Comparison of ENCODE assay signal across 24 cellular contexts in the genomic region with DNA sequence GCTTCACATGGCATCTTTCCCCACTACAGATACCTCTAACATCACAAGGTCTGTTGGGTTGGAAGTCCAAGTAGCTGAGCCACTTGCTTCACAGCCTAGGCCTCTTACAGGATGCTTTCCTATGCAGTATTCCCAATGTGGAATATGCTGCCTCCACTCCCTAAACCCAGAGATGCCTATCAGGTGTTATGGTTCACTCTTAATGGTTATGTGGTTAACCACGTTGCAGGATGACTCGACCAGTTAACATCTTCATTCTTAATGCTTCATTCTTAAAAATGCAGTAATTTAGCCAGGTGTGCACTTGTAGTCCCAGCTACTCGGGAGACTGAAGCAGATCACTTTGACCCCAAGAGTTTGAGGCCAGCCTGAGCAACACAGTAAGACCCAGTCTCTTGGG. TPM values are rescaled to one million over a fixed set of nuclear protein-coding genes. Genes with fewer than 3 reads are reported as not detected.
A peak's percentile ranks its signal among the peaks of the same experiment; 100 is the strongest.
DNase-seq lines count a peak whose midpoint lies in the region; ATAC-seq, FAIRE-seq and TF ChIP-seq lines count a peak whose summit lies in the region.
"Had no signal": no experiment of that assay in that cellular context is flagged by ENCODE, and none has a peak within 500 bp of the region (broad histone marks: within the 10 kb centered on the region; RNA-seq: fewer than 3 reads in every experiment).

No MANE protein-coding gene starts in this region.

- POLR2A ChIA-PET in Panc1 (lab: Charles Lee) (no interaction called here), endothelial cell of umbilical vein (lab: Charles Lee) (no interaction called here)

- no TSS peak for BruUV-seq in Panc1 (replicated peaks; lab: Mats Ljungman, UMichigan)
- BruUV-seq in endothelial cell of umbilical vein (replicated peaks; lab: Mats Ljungman, UMichigan) = no TSS peak

- H3K4me3 Mint-ChIP-seq in osteocyte (ENCODE audit: unreplicated experiment) = no peak overlapping the region
- H3K4me3 Mint-ChIP-seq: memory B cell; stimulated activated naive CD8-positive, alpha-beta T cell treated with anti-CD3 and anti-CD28 coated beads, Interleukin-15, amount 100 ng/mL, for 72 hours; T-helper 1 cell treated with Interleukin-12 subunit alpha and Interleukin-12 subunit beta and Interleukin-4 antibody, amounts not matched to agents 30 μg/mL and 1 μg/mL, for 36 hours had no signal

- no peak overlapping the region for H3K4me3 ChIP-seq in GM23248
- no peak overlapping the region for H3K4me3 ChIP-seq in Panc1 (ENCODE audit: low read depth in 2 of 2, low read length in 2 of 2)
- no peak overlapping the region for H3K4me3 ChIP-seq in endothelial cell of umbilical vein (replicated peaks in 1 of 3; ENCODE audit: insufficient read depth in 1 of 3, low read depth in 1 of 3, low read length in 3 of 3)
- no peak overlapping the region for H3K4me3 ChIP-seq in mesendoderm (ENCODE audit: low read length)
- H3K4me3 ChIP-seq: smooth muscle cell had no signal

- no peak overlapping the region for H3K27ac Mint-ChIP-seq in osteocyte (ENCODE audit: unreplicated experiment)
- H3K27ac Mint-ChIP-seq: memory B cell; stimulated activated naive CD8-positive, alpha-beta T cell treated with anti-CD3 and anti-CD28 coated beads, Interleukin-15, amount 100 ng/mL, for 72 hours; T-helper 1 cell treated with Interleukin-12 subunit alpha and Interleukin-12 subunit beta and Interleukin-4 antibody, amounts not matched to agents 30 μg/mL and 1 μg/mL, for 36 hours had no signal

- H3K27ac ChIP-seq in GM23248 (no peak overlapping the region), Panc1 (ENCODE audit: low read length) (no peak overlapping the region), endothelial cell of umbilical vein (ENCODE audit: insufficient read depth, low read depth, low read length) (no peak overlapping the region), mesendoderm (ENCODE audit: low read depth, low read length) (no peak overlapping the region)
- H3K27ac ChIP-seq: WERI-Rb-1 had no signal

- no peak overlapping the region for H2AK5ac ChIP-seq in mesendoderm (ENCODE audit: low read length)

- H3K36me3 ChIP-seq in GM23248 (ENCODE audit: low read depth) (no peaks in the 10 kb centered on the region), Panc1 (ENCODE audit: control insufficient read depth, insufficient read depth, low read length) (no peaks in the 10 kb centered on the region), endothelial cell of umbilical vein (ENCODE audit: control insufficient read depth in 2 of 2, extremely low read depth in 1 of 2, insufficient read depth in 2 of 2, low read length in 2 of 2) (no peaks in the 10 kb centered on the region), mesendoderm (ENCODE audit: control insufficient read depth, insufficient read depth, low read length) (no peaks in the 10 kb centered on the region)
- H3K36me3 ChIP-seq: WERI-Rb-1 had no signal

- H3K9me1 ChIP-seq in endothelial cell of umbilical vein (replicated peaks; ENCODE audit: control insufficient read depth, extremely low read depth, insufficient read depth, low read length) = no peaks in the 10 kb centered on the region

- H3K9me3 ChIP-seq in GM23248 (ENCODE audit: low read depth) = no peaks in the 10 kb centered on the region
- H3K9me3 ChIP-seq in Panc1 (ENCODE audit: control insufficient read depth, insufficient read depth, low read depth, low read length) = no peaks in the 10 kb centered on the region
- no peaks in the 10 kb centered on the region for H3K9me3 ChIP-seq in endothelial cell of umbilical vein (replicated peaks; ENCODE audit: control insufficient read depth, insufficient read depth, low read length)

- H3K9me3 Mint-ChIP-seq in osteocyte (ENCODE audit: unreplicated experiment) = no peaks in the 10 kb centered on the region
- H3K9me3 Mint-ChIP-seq: memory B cell; stimulated activated naive CD8-positive, alpha-beta T cell treated with anti-CD3 and anti-CD28 coated beads, Interleukin-15, amount 100 ng/mL, for 72 hours; T-helper 1 cell treated with Interleukin-12 subunit alpha and Interleukin-12 subunit beta and Interleukin-4 antibody, amounts not matched to agents 30 μg/mL and 1 μg/mL, for 36 hours had no signal

- no peak for TF ChIP-seq POLR2A in endothelial cell of umbilical vein (IDR thresholded peaks at IDR 0.05; ENCODE audit: low read depth, low read length)

- CTCF ChIA-PET in Panc1 (lab: Charles Lee) = no interaction called here
- CTCF ChIA-PET in endothelial cell of umbilical vein (lab: Charles Lee) = interaction anchor here (1.0 to 1.7 kb wide), 5 partner anchors 13 to 245 kb away, joined by 3 to 5 read pairs (median 3); no protein-coding TSS in a partner anchor

- H3K9ac ChIP-seq in GM23248 = no peak overlapping the region
- no peak overlapping the region for H3K9ac ChIP-seq in endothelial cell of umbilical vein (replicated peaks; ENCODE audit: extremely low read depth, insufficient read depth, low read length)
- H3K9ac ChIP-seq in mesendoderm (ENCODE audit: low read length) = no peak overlapping the region

- no peaks in the 10 kb centered on the region for H3K9me2 ChIP-seq in GM23248 (ENCODE audit: insufficient read depth)

- no peak overlapping the region for H2BK120ac ChIP-seq in mesendoderm (ENCODE audit: low read depth, low read length)

- H3F3A ChIP-seq in GM23248 (ENCODE audit: insufficient read depth) = peaks cover 14% of the 10 kb centered on the region

- no peaks in the 10 kb centered on the region for H3K27me3 Mint-ChIP-seq in osteocyte (ENCODE audit: unreplicated experiment)
- H3K27me3 Mint-ChIP-seq: memory B cell; stimulated activated naive CD8-positive, alpha-beta T cell treated with anti-CD3 and anti-CD28 coated beads, Interleukin-15, amount 100 ng/mL, for 72 hours had no signal

- DNase-seq in GM23248 = peak; percentile 51
- no peak for DNase-seq in Panc1 (ENCODE audit: low read depth, low spot score)
- DNase-seq in endothelial cell of umbilical vein (ENCODE audit: low read depth, low spot score) = no peak
- DNase-seq in mesendoderm = peak; percentile 13
- DNase-seq in HTR-8/SVneo (ENCODE audit: insufficient read length, low spot score) = no peak
- DNase-seq in NOMO-1 (lab: John Stamatoyannopoulos, UW; ENCODE audit: unreplicated experiment in 2 of 2) = no peak
- DNase-seq in osteocyte (ENCODE audit: extremely low spot score, unreplicated experiment) = no peak
- DNase-seq: activated CD4-positive, alpha-beta T cell treated with anti-CD3 and anti-CD28 coated beads, Interleukin-2, amount 50 U/mL, for 4 hours; activated gamma-delta T cell treated with Interleukin-2 at 50 U/mL for 16 hours; AML-193; amniotic stem cell; cerebellar nuclear complex; effector CD4-positive, alpha-beta T cell; KG1; NCI-H2081; Right ventricle myocardium superior; stimulated activated CD4-positive, alpha-beta T cell treated with anti-CD3 and anti-CD28 coated beads, Interleukin-4, amount 100 ng/mL, for 1 hour; stimulated activated naive CD8-positive, alpha-beta T cell treated with anti-CD3 and anti-CD28 coated beads, Interleukin-15, amount 100 ng/mL, for 72 hours; trophoblast cell; WERI-Rb-1 had no signal

- no peak overlapping the region for H4K8ac ChIP-seq in mesendoderm (ENCODE audit: low read depth, low read length)

- no peak overlapping the region for H2AFZ ChIP-seq in GM23248
- H2AFZ ChIP-seq in endothelial cell of umbilical vein (ENCODE audit: low read depth, low read length) = no peak overlapping the region

- peaks cover 4% of the 10 kb centered on the region for H3K4me1 Mint-ChIP-seq in osteocyte (ENCODE audit: unreplicated experiment)

- H3K4me1 ChIP-seq in GM23248 (ENCODE audit: insufficient read depth) (0 out of 2 replicates have a peak, but pooled peaks cover 6% of the 10 kb centered on the region), Panc1 (ENCODE audit: control insufficient read depth, insufficient read depth, low read length) (no peaks in the 10 kb centered on the region; the same call in 1 of the 2 replicates), endothelial cell of umbilical vein (ENCODE audit: control insufficient read depth, extremely low read depth, insufficient read depth, low read length) (no peaks in the 10 kb centered on the region), mesendoderm (ENCODE audit: control insufficient read depth, low read depth, low read length) (peaks cover 18% of the 10 kb centered on the region)

- H3K4ac ChIP-seq in mesendoderm (ENCODE audit: low read depth, low read length) = no peak overlapping the region

- H4K5ac ChIP-seq in mesendoderm (ENCODE audit: low read length) = no peak overlapping the region

- H4K20me1 ChIP-seq in GM23248 (ENCODE audit: insufficient read depth) = no peaks in the 10 kb centered on the region
- H4K20me1 ChIP-seq in endothelial cell of umbilical vein (replicated peaks; ENCODE audit: control insufficient read depth, extremely low read depth, insufficient read depth, low read length) = no peaks in the 10 kb centered on the region

- TF ChIP-seq CTCF in Panc1 (IDR thresholded peaks at IDR 0.05) (no peak), endothelial cell of umbilical vein (IDR thresholded peaks at IDR 0.05; ENCODE audit: extremely low read depth in 1 of 2, insufficient read depth in 1 of 2, low read depth in 1 of 2, low read length in 2 of 2) (no peak), osteocyte (IDR thresholded peaks at IDR 0.05) (no peak)

- no peak overlapping the region for H3K18ac ChIP-seq in mesendoderm (ENCODE audit: low read length)

- peak; percentile 42 for ATAC-seq in Panc1
- ATAC-seq in HG02642 (IDR thresholded peaks at IDR 0.05; ENCODE audit: poor library complexity, unreplicated experiment) = no peak
- ATAC-seq: stimulated activated naive CD8-positive, alpha-beta T cell treated with anti-CD3 and anti-CD28 coated beads, Interleukin-15, amount 100 ng/mL, for 72 hours had no signal

- H3K23ac ChIP-seq in mesendoderm (ENCODE audit: low read length) = peak overlapping the region; percentile 10

- in situ Hi-C loops in GM23248 (cut with MboI) = no loop called here
- in situ Hi-C loops in Panc1 (cut with HindIII; ENCODE audit: low pct_unique_long_range_greater_than_20kb, low sequenced_read_pairs) = no loop called here

- intact Hi-C loops in Panc1 (cut with micrococcal nuclease; ENCODE audit: unreplicated experiment) (no loop called here), endothelial cell of umbilical vein (cut with micrococcal nuclease) (no loop called here)

- H3K79me1 ChIP-seq in mesendoderm (ENCODE audit: low read length) = no peaks in the 10 kb centered on the region

- dilution Hi-C loops in endothelial cell of umbilical vein (cut with MboI; ENCODE audit: extremely low pct_ligation_motif_present, low sequenced_read_pairs) = no loop called here

- H3K79me2 ChIP-seq in GM23248 (ENCODE audit: insufficient read depth) (no peaks in the 10 kb centered on the region), endothelial cell of umbilical vein (ENCODE audit: control insufficient read depth, insufficient read depth, low read length) (no peaks in the 10 kb centered on the region), mesendoderm (ENCODE audit: control insufficient read depth, insufficient read depth, low read length) (no peaks in the 10 kb centered on the region)

- H2BK5ac ChIP-seq in mesendoderm (ENCODE audit: low read length) = no peak overlapping the region

- no peak overlapping the region for H3K56ac ChIP-seq in mesendoderm (ENCODE audit: low read length)

- no peak overlapping the region for H3K4me2 ChIP-seq in GM23248 (ENCODE audit: unreplicated experiment)
- H3K4me2 ChIP-seq in endothelial cell of umbilical vein (ENCODE audit: insufficient read depth, low read length) = no peak overlapping the region
- no peak overlapping the region for H3K4me2 ChIP-seq in mesendoderm (ENCODE audit: low read length)
- H3K4me2 ChIP-seq: smooth muscle cell had no signal

- no peaks in the 10 kb centered on the region for H3K27me3 ChIP-seq in GM23248 (replicated peaks; ENCODE audit: insufficient read depth)
- H3K27me3 ChIP-seq in Panc1 (ENCODE audit: control insufficient read depth, insufficient read depth, low read length) = no peaks in the 10 kb centered on the region
- no peaks in the 10 kb centered on the region for H3K27me3 ChIP-seq in endothelial cell of umbilical vein (ENCODE audit: control insufficient read depth in 2 of 2, insufficient read depth in 2 of 2, low read length in 2 of 2)
- no peaks in the 10 kb centered on the region for H3K27me3 ChIP-seq in mesendoderm (ENCODE audit: insufficient read depth, low read length, poor library complexity)

- no peaks in the 10 kb centered on the region for H3K36me3 Mint-ChIP-seq in osteocyte (ENCODE audit: unreplicated experiment)
- H3K36me3 Mint-ChIP-seq: memory B cell had no signal

- 57 to 61% methylated on average over 3 of the region's 3 CpGs for WGBS in GM23248 (ENCODE audit: low coverage in 1 of 2, low lambda C conversion rate in 2 of 2, missing lambda C conversion rate in 2 of 2), 2 experiments
- WGBS in mesendoderm (ENCODE audit: extremely low coverage, insufficient coverage, low lambda C conversion rate) = no CpG with 5 or more reads among the region's 3 CpGs

- FAIRE-seq in endothelial cell of umbilical vein (lab: Jason Lieb, UNC) (no peak), HTR-8/SVneo (lab: Jason Lieb, UNC) (no peak)

- H2BK15ac ChIP-seq in mesendoderm (replicated peaks; ENCODE audit: low read depth) = no peak overlapping the region

RNA-seq across cellular contexts. Expression of a gene that starts 24.2 kb away (rescaled TPM):
- 10.2 and 14.9 TPM in 2 replicates for total RNA-seq in GM23248 (2014; rRNA removed; shearing (Covaris generic))
- polyA plus RNA-seq in GM23248 (2016; fragmentation: Nextera tagmentation; extraction: Ambion mirVana) = 11.6 and 13.8 TPM in 2 replicates
- 11.2 TPM for total RNA-seq in Panc1 (2021; ENCODE audit: unreplicated experiment)
- 2.9 TPM for polyA plus RNA-seq in Panc1 (2012; ENCODE audit: insufficient read length)
- total RNA-seq in endothelial cell of umbilical vein = 15.9 and 16.0 TPM in 2 replicates
- 4.4 and 4.6 TPM in 2 replicates for polyA plus RNA-seq in endothelial cell of umbilical vein
- polyA plus RNA-seq in endothelial cell of umbilical vein (2011; cell fraction: cytosol; rRNA removed) = 3.8 TPM in 2 replicates
- 7.2 and 12.7 TPM in 2 replicates for polyA plus RNA-seq in endothelial cell of umbilical vein (2011; cell fraction: nucleus; rRNA removed)
- polyA plus RNA-seq in endothelial cell of umbilical vein (2012) = 7.3 and 11.5 TPM in 2 replicates
- polyA minus RNA-seq in endothelial cell of umbilical vein = 3.3 and 3.9 TPM in 2 replicates
- polyA minus RNA-seq in endothelial cell of umbilical vein (2011; cell fraction: cytosol; rRNA and poly(A)+ RNA removed) = 4.2 TPM
- polyA minus RNA-seq in endothelial cell of umbilical vein (2011; cell fraction: nucleus; rRNA and poly(A)+ RNA removed) = 4.9 and 6.0 TPM in 2 replicates
- 15.8 TPM for polyA plus RNA-seq in mesendoderm (2013, experiment 1 of 2)
- polyA plus RNA-seq in mesendoderm (2013, experiment 2 of 2) = 15.6 TPM
- 10.2 and 11.7 TPM in 2 replicates for total RNA-seq in osteocyte

RNA-seq across cellular contexts. Expression of a gene that starts 24.2 kb away (rescaled TPM):
- total RNA-seq in GM23248 (2014; rRNA removed; shearing (Covaris generic)) = 1.8 and 3.9 TPM in 2 replicates
- polyA plus RNA-seq in GM23248 (2016; fragmentation: Nextera tagmentation; extraction: Ambion mirVana) = 0.91 and 1.6 TPM in 2 replicates
- total RNA-seq in Panc1 (2021; ENCODE audit: unreplicated experiment) = 4.3 TPM
- polyA plus RNA-seq in Panc1 (2012; ENCODE audit: insufficient read length) = 2.3 TPM
- 3.1 and 4.2 TPM in 2 replicates for total RNA-seq in endothelial cell of umbilical vein
- polyA plus RNA-seq in endothelial cell of umbilical vein = 1.3 TPM in 2 replicates
- 0.34 and 0.93 TPM in 2 replicates for polyA plus RNA-seq in endothelial cell of umbilical vein (2011; cell fraction: cytosol; rRNA removed)
- 6.6 and 8.6 TPM in 2 replicates for polyA plus RNA-seq in endothelial cell of umbilical vein (2011; cell fraction: nucleus; rRNA removed)
- 1.4 and 1.5 TPM in 2 replicates for polyA plus RNA-seq in endothelial cell of umbilical vein (2012)
- 1.4 and 3.6 TPM in 2 replicates for polyA minus RNA-seq in endothelial cell of umbilical vein
- polyA minus RNA-seq in endothelial cell of umbilical vein (2011; cell fraction: cytosol; rRNA and poly(A)+ RNA removed) = not detected
- polyA minus RNA-seq in endothelial cell of umbilical vein (2011; cell fraction: nucleus; rRNA and poly(A)+ RNA removed) = 3.1 and 4.5 TPM in 2 replicates
- 1.3 TPM for polyA plus RNA-seq in mesendoderm (2013, experiment 1 of 2)
- polyA plus RNA-seq in mesendoderm (2013, experiment 2 of 2) = 1.3 TPM
- total RNA-seq in osteocyte = 3.8 and 4.2 TPM in 2 replicates

RNA-seq across cellular contexts. Expression of a gene that starts 44.2 kb away (rescaled TPM):
- 70.1 and 70.5 TPM in 2 replicates for total RNA-seq in GM23248 (2014; rRNA removed; shearing (Covaris generic))
- polyA plus RNA-seq in GM23248 (2016; fragmentation: Nextera tagmentation; extraction: Ambion mirVana) (30.9 and 50.6 TPM in 2 replicates), endothelial cell of umbilical vein (74.1 and 88.8 TPM in 2 replicates)
- total RNA-seq in Panc1 (2021; ENCODE audit: unreplicated experiment) (32.7 TPM), endothelial cell of umbilical vein (59.2 and 62.7 TPM in 2 replicates), osteocyte (74.9 and 81.5 TPM in 2 replicates)
- 45.0 TPM for polyA plus RNA-seq in Panc1 (2012; ENCODE audit: insufficient read length)
- 42.5 and 59.1 TPM in 2 replicates for polyA plus RNA-seq in endothelial cell of umbilical vein (2011; cell fraction: cytosol; rRNA removed)
- polyA plus RNA-seq in endothelial cell of umbilical vein (2011; cell fraction: nucleus; rRNA removed) = 100 and 120 TPM in 2 replicates
- polyA plus RNA-seq in endothelial cell of umbilical vein (2012) = 38.2 and 54.6 TPM in 2 replicates
- polyA minus RNA-seq in endothelial cell of umbilical vein = 65.1 and 80.2 TPM in 2 replicates
- 21.3 TPM for polyA minus RNA-seq in endothelial cell of umbilical vein (2011; cell fraction: cytosol; rRNA and poly(A)+ RNA removed)
- 58.5 and 81.1 TPM in 2 replicates for polyA minus RNA-seq in endothelial cell of umbilical vein (2011; cell fraction: nucleus; rRNA and poly(A)+ RNA removed)
- polyA plus RNA-seq in mesendoderm (2013, experiment 1 of 2) = 10.1 TPM
- polyA plus RNA-seq in mesendoderm (2013, experiment 2 of 2) = 10.8 TPM

Comparison
In these comparisons a context has a peak if more than half of its experiments do, and no peak if none do; other contexts are left out.
1. DNase-seq: peak in GM23248 (single experiment) and mesendoderm (single experiment); none in Panc1 (single experiment), endothelial cell of umbilical vein (single experiment), HTR-8/SVneo (single experiment), NOMO-1 (0 of 2) and osteocyte (single experiment).